In the genomic region with DNA sequence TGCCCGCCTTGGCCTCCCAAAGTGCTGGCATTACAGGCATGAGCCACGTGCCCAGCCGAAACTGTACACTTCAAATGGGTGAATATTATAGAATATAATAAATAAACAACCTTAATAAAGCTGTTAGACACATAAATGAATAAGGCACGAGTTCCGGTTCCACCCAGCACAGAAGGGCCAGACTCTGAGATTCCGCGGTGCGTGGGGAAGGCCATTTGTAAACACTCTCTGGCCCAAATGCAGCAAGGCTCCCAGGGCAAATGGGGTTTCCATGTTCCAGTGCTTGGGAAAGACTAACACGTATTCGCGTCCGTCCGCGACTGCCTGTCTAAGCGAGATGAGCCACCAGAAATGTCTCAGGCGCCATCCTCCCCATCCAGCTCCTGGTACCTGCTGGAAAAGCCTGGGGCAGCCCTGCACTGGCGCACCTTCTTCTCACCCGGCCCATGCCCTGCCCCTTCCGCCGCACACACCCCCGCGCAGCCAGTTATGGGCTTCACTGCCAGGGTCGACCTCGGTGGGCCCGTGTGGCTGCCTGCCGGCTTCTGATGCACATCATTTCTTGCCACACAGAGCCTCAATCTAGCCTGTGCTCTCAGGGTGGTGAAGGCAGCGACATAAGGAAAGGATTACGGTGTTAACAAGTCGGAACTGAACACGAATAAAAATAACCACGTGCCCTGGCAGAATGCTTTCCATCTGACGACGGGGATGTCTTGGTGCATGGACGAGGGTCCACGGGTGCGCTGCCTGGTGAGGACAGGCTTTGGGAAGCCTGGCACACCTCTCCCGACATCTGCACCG, we compare ENCODE assay signal across 26 cellular contexts. TPM values are rescaled to one million over a fixed set of nuclear protein-coding genes. Genes with fewer than 3 reads are reported as not detected.
A peak's percentile ranks its signal among the peaks of the same experiment; 100 is the strongest.
DNase-seq lines count a peak whose midpoint lies in the region; ATAC-seq and TF ChIP-seq lines count a peak whose summit lies in the region.
"Had no signal": no experiment of that assay in that cellular context is flagged by ENCODE, and none has a peak within 500 bp of the region (broad histone marks: within the 10 kb centered on the region; RNA-seq: fewer than 3 reads in every experiment).

No MANE protein-coding gene starts in this region.

- no peak for ATAC-seq in activated CD8-positive, alpha-beta T cell treated with anti-CD3 and anti-CD28 coated beads, Interleukin-2, amount 10 ng/mL, durations not matched to agents 7 days and 5 days
- ATAC-seq in activated CD8-positive, alpha-beta T cell treated with anti-CD3 and anti-CD28 coated beads for 36 hours: no peak
- ATAC-seq in T-helper 17 cell: no peak
- ATAC-seq: foreskin keratinocyte; stimulated activated naive CD8-positive, alpha-beta T cell treated with anti-CD3 and anti-CD28 coated beads, Interleukin-15, Interleukin-2, amounts not matched to agents 100 U/mL and 50 U/mL, for 24 hours had no signal

- peak overlapping the region; percentile 47 for H3K9ac ChIP-seq in neuronal stem cell (ENCODE audit: low read depth, low read length, poor library complexity)
- H3K9ac ChIP-seq: parathyroid adenoma had no signal

- H2AK5ac ChIP-seq in neuronal stem cell (ENCODE audit: low read depth, low read length): peak overlapping the region; percentile 82

- no peak overlapping the region for H4K91ac ChIP-seq in neuronal stem cell (ENCODE audit: low read depth, low read length, poor library complexity)

- CTCF ChIA-PET in activated CD8-positive, alpha-beta T cell treated with anti-CD3 and anti-CD28 coated beads, Interleukin-2, amount 10 ng/mL, durations not matched to agents 7 days and 5 days (lab: Charles Lee): no interaction called here
- CTCF ChIA-PET in activated CD8-positive, alpha-beta T cell treated with anti-CD3 and anti-CD28 coated beads for 36 hours (lab: Charles Lee): no interaction called here
- CTCF ChIA-PET in CD4-positive, alpha-beta memory T cell (lab: Charles Lee; ENCODE audit: partially characterized antibody): interaction anchor here (1.2 to 1.8 kb wide), 2 partner anchors 25 to 105 kb away, joined by 3 to 5 read pairs; no protein-coding TSS in a partner anchor

- no peak for TF ChIP-seq CTCF in activated CD8-positive, alpha-beta T cell treated with anti-CD3 and anti-CD28 coated beads for 36 hours (IDR thresholded peaks at IDR 0.05)
- TF ChIP-seq CTCF in tibial artery (IDR thresholded peaks at IDR 0.05): no peak

- no peak overlapping the region for H3K18ac ChIP-seq in neuronal stem cell (ENCODE audit: low read length)

- H2BK15ac ChIP-seq in neuronal stem cell (ENCODE audit: low read length): peak overlapping the region; percentile 16

- no peak overlapping the region for H3K4me3 Mint-ChIP-seq in activated CD8-positive, alpha-beta T cell treated with anti-CD3 and anti-CD28 coated beads, Interleukin-2, amount 10 ng/mL, durations not matched to agents 7 days and 5 days
- no peak overlapping the region for H3K4me3 Mint-ChIP-seq in activated CD8-positive, alpha-beta T cell treated with anti-CD3 and anti-CD28 coated beads for 36 hours
- H3K4me3 Mint-ChIP-seq in CD4-positive, alpha-beta memory T cell: peak overlapping the region in 2 of 8 donors; percentile 59 to 91
- H3K4me3 Mint-ChIP-seq in T-helper 17 cell: no peak overlapping the region
- H3K4me3 Mint-ChIP-seq: dendritic cell treated with granulocyte-macrophage colony-stimulating factor and Interleukin-4, amounts not matched to agents 40 ng/mL and 50 ng/mL, for 4 days had no signal

- H2BK5ac ChIP-seq in neuronal stem cell (ENCODE audit: low read length): no peak overlapping the region

- peaks cover 5% of the 10 kb centered on the region for H3K36me3 Mint-ChIP-seq in activated CD8-positive, alpha-beta T cell treated with anti-CD3 and anti-CD28 coated beads, Interleukin-2, amount 10 ng/mL, durations not matched to agents 7 days and 5 days (ENCODE audit: low read depth)
- H3K36me3 Mint-ChIP-seq in activated CD8-positive, alpha-beta T cell treated with anti-CD3 and anti-CD28 coated beads for 36 hours (ENCODE audit: low read depth): peaks cover 4% of the 10 kb centered on the region
- H3K36me3 Mint-ChIP-seq in CD4-positive, alpha-beta memory T cell: peaks cover 3% of the 10 kb centered on the region in 2 donors
- H3K36me3 Mint-ChIP-seq in T-helper 17 cell (ENCODE audit: low read depth): no peaks in the 10 kb centered on the region

- peak overlapping the region; percentile 75 for H3K23ac ChIP-seq in neuronal stem cell (ENCODE audit: low read depth, low read length, poor library complexity)

- peaks cover 0 to 25% of the 10 kb centered on the region in 2 donors for H3K9me3 ChIP-seq in CD4-positive, alpha-beta memory T cell (ENCODE audit: control insufficient read depth in 1 of 2, low read length in 2 of 2)
- H3K9me3 ChIP-seq in T-helper 17 cell (ENCODE audit: control insufficient read depth, low read length, poor library complexity, severe bottlenecking) (no peaks in the 10 kb centered on the region), neuronal stem cell (replicated peaks in 1 of 2; ENCODE audit: control insufficient read depth in 2 of 2, insufficient read depth in 1 of 2, low read depth in 1 of 2, low read length in 2 of 2) (peaks cover 8 to 16% of the 10 kb centered on the region in 2 donors), tibial artery (peaks cover 0 to 19% (median 17%) of the 10 kb centered on the region in 3 donors)
- H3K9me3 ChIP-seq: testis had no signal

- H4K8ac ChIP-seq in neuronal stem cell (ENCODE audit: low read depth, low read length): no peak overlapping the region

- no peaks in the 10 kb centered on the region for H3K27me3 ChIP-seq in CD4-positive, alpha-beta memory T cell (ENCODE audit: insufficient read depth, low read length)
- no peaks in the 10 kb centered on the region for H3K27me3 ChIP-seq in neuronal stem cell (ENCODE audit: control insufficient read depth in 3 of 3, insufficient read depth in 3 of 3, low read depth in 1 of 3, low read length in 3 of 3)
- H3K27me3 ChIP-seq in tibial artery: peaks cover 0 to 43% of the 10 kb centered on the region in 2 donors
- H3K27me3 ChIP-seq: Peyer's patch, testis had no signal

- H3K4me1 ChIP-seq in CD4-positive, alpha-beta memory T cell (ENCODE audit: insufficient read depth, low read length): peaks cover 36% of the 10 kb centered on the region
- peaks cover 12 to 23% of the 10 kb centered on the region in 2 donors for H3K4me1 ChIP-seq in neuronal stem cell (ENCODE audit: control insufficient read depth in 2 of 2, insufficient read depth in 1 of 2, low read depth in 1 of 2, low read length in 2 of 2)
- peaks cover 0 to 22% (median 21%) of the 10 kb centered on the region in 4 donors for H3K4me1 ChIP-seq in tibial artery
- H3K4me1 ChIP-seq: foreskin keratinocyte, parathyroid adenoma had no signal

- H3K4me1 Mint-ChIP-seq in activated CD8-positive, alpha-beta T cell treated with anti-CD3 and anti-CD28 coated beads, Interleukin-2, amount 10 ng/mL, durations not matched to agents 7 days and 5 days (ENCODE audit: low read depth): peaks cover 35% of the 10 kb centered on the region
- peaks cover 37% of the 10 kb centered on the region for H3K4me1 Mint-ChIP-seq in activated CD8-positive, alpha-beta T cell treated with anti-CD3 and anti-CD28 coated beads for 36 hours (ENCODE audit: low read depth)
- peaks cover 17 to 46% (median 34%) of the 10 kb centered on the region in 4 donors for H3K4me1 Mint-ChIP-seq in CD4-positive, alpha-beta memory T cell
- peaks cover 19% of the 10 kb centered on the region for H3K4me1 Mint-ChIP-seq in T-helper 17 cell

- H3K36me3 ChIP-seq in CD4-positive, alpha-beta memory T cell (ENCODE audit: insufficient read depth, low read length): no peaks in the 10 kb centered on the region
- no peaks in the 10 kb centered on the region for H3K36me3 ChIP-seq in neuronal stem cell (replicated peaks in 1 of 2; ENCODE audit: control insufficient read depth in 2 of 2, insufficient read depth in 2 of 2, low read length in 2 of 2)
- no peaks in the 10 kb centered on the region for H3K36me3 ChIP-seq in tibial artery
- H3K36me3 ChIP-seq: esophagus muscularis mucosa, heart right ventricle, Peyer's patch had no signal

- H2AFZ ChIP-seq in neuronal stem cell (ENCODE audit: low read length): no peak overlapping the region
- H2AFZ ChIP-seq: parathyroid adenoma had no signal

- no peak overlapping the region for H3K4ac ChIP-seq in neuronal stem cell (ENCODE audit: low read length)

- H3K27ac Mint-ChIP-seq in activated CD8-positive, alpha-beta T cell treated with anti-CD3 and anti-CD28 coated beads, Interleukin-2, amount 10 ng/mL, durations not matched to agents 7 days and 5 days: peak overlapping the region; percentile 64
- H3K27ac Mint-ChIP-seq in activated CD8-positive, alpha-beta T cell treated with anti-CD3 and anti-CD28 coated beads for 36 hours: no peak overlapping the region
- H3K27ac Mint-ChIP-seq in CD4-positive, alpha-beta memory T cell: peak overlapping the region in 6 of 7 donors; percentile 91 to 95 (median 94)
- peak overlapping the region; percentile 79 for H3K27ac Mint-ChIP-seq in T-helper 17 cell
- H3K27ac Mint-ChIP-seq: activated CD4-positive, alpha-beta T cell treated with anti-CD3 and anti-CD28 coated beads, Interleukin-2, amount 10 ng/mL, durations not matched to agents 24 days and 14 days; dendritic cell treated with granulocyte-macrophage colony-stimulating factor and Interleukin-4, amounts not matched to agents 40 ng/mL and 50 ng/mL, for 4 days; nephron had no signal

- intact Hi-C loops in activated CD8-positive, alpha-beta T cell treated with anti-CD3 and anti-CD28 coated beads for 36 hours (cut with micrococcal nuclease): no loop called here
- intact Hi-C loops in CD4-positive, alpha-beta memory T cell (cut with micrococcal nuclease): loop anchor here (1.0 kb wide), 1 partner anchor 50 kb away; no protein-coding TSS in a partner anchor
- intact Hi-C loops in tibial artery (cut with DNase I; ENCODE audit: low total_unique reads): no loop called here

- no peak for DNase-seq in activated CD8-positive, alpha-beta T cell treated with anti-CD3 and anti-CD28 coated beads, Interleukin-2, amount 10 ng/mL, durations not matched to agents 7 days and 5 days
- DNase-seq in activated CD8-positive, alpha-beta T cell treated with anti-CD3 and anti-CD28 coated beads for 36 hours: no peak
- DNase-seq in CD4-positive, alpha-beta memory T cell: no peak
- no peak for DNase-seq in T-helper 17 cell
- DNase-seq in neuronal stem cell (ENCODE audit: low spot score): no peak
- no peak for DNase-seq in tibial artery
- DNase-seq in HUDEP-2 (lab: John Stamatoyannopoulos, UW; ENCODE audit: unreplicated experiment in 76 of 76): no peak
- DNase-seq: COR-L47, foreskin keratinocyte, GDM1, Karpas-422, kidney glomerular epithelial cell, NCI-H1436 treated with DMSO at 0.1 percent for 48 hours, NCI-H2081 treated with DMSO at 0.1 percent for 48 hours, SIG-M5 had no signal

- H3K27me3 Mint-ChIP-seq in activated CD8-positive, alpha-beta T cell treated with anti-CD3 and anti-CD28 coated beads, Interleukin-2, amount 10 ng/mL, durations not matched to agents 7 days and 5 days (ENCODE audit: low read depth): no peaks in the 10 kb centered on the region
- H3K27me3 Mint-ChIP-seq in activated CD8-positive, alpha-beta T cell treated with anti-CD3 and anti-CD28 coated beads for 36 hours: no peaks in the 10 kb centered on the region
- H3K27me3 Mint-ChIP-seq in CD4-positive, alpha-beta memory T cell: no peaks in the 10 kb centered on the region
- H3K27me3 Mint-ChIP-seq in T-helper 17 cell: no peaks in the 10 kb centered on the region
- H3K27me3 Mint-ChIP-seq: activated CD4-positive, alpha-beta T cell treated with anti-CD3 and anti-CD28 coated beads, Interleukin-2, amount 10 ng/mL, durations not matched to agents 24 days and 14 days had no signal

- no peaks in the 10 kb centered on the region for H3K79me1 ChIP-seq in neuronal stem cell (ENCODE audit: low read depth, low read length)

- no peak overlapping the region for H2BK12ac ChIP-seq in neuronal stem cell (ENCODE audit: low read length)

- peaks cover 11% of the 10 kb centered on the region for H3K9me3 Mint-ChIP-seq in activated CD8-positive, alpha-beta T cell treated with anti-CD3 and anti-CD28 coated beads, Interleukin-2, amount 10 ng/mL, durations not matched to agents 7 days and 5 days (ENCODE audit: insufficient read depth)
- peaks cover 16% of the 10 kb centered on the region for H3K9me3 Mint-ChIP-seq in activated CD8-positive, alpha-beta T cell treated with anti-CD3 and anti-CD28 coated beads for 36 hours
- peaks cover 0 to 44% (median 22%) of the 10 kb centered on the region in 8 donors for H3K9me3 Mint-ChIP-seq in CD4-positive, alpha-beta memory T cell
- H3K9me3 Mint-ChIP-seq: activated CD4-positive, alpha-beta T cell treated with anti-CD3 and anti-CD28 coated beads, Interleukin-2, amount 10 ng/mL, durations not matched to agents 24 days and 14 days; nephron had no signal

- H3K14ac ChIP-seq in neuronal stem cell (ENCODE audit: low read length): peak overlapping the region; percentile 26

- H3K4me3 ChIP-seq in CD4-positive, alpha-beta memory T cell (ENCODE audit: low read length in 2 of 2): no peak overlapping the region
- no peak overlapping the region for H3K4me3 ChIP-seq in neuronal stem cell (ENCODE audit: low read length in 2 of 2)
- no peak overlapping the region for H3K4me3 ChIP-seq in tibial artery
- H3K4me3 ChIP-seq: esophagus muscularis mucosa, heart right ventricle, lung, Peyer's patch, testis had no signal

- H3K27ac ChIP-seq in CD4-positive, alpha-beta memory T cell (ENCODE audit: low read depth, low read length): no peak overlapping the region
- H3K27ac ChIP-seq in neuronal stem cell (replicated peaks; ENCODE audit: low read length): no peak overlapping the region
- no peak overlapping the region for H3K27ac ChIP-seq in tibial artery
- H3K27ac ChIP-seq: esophagus muscularis mucosa, foreskin keratinocyte, HL-60, parathyroid adenoma, testis had no signal

- no peak overlapping the region for H3K4me2 ChIP-seq in neuronal stem cell (ENCODE audit: insufficient read depth, low read length, poor library complexity, severe bottlenecking)

- no peak overlapping the region for H2BK120ac ChIP-seq in neuronal stem cell (ENCODE audit: low read depth, low read length)

- no CpG with 5 or more reads among the region's 38 CpGs for WGBS in neuronal stem cell (ENCODE audit: extremely low coverage in 2 of 2, insufficient read length in 2 of 2, insufficient replicate concordance in 1 of 2), 2 donors

- POLR2A ChIA-PET in activated CD8-positive, alpha-beta T cell treated with anti-CD3 and anti-CD28 coated beads, Interleukin-2, amount 10 ng/mL, durations not matched to agents 7 days and 5 days (lab: Charles Lee): interaction anchor here (1.4 to 1.5 kb wide), 2 partner anchors 11 to 50 kb away, joined by 3 to 4 read pairs; no protein-coding TSS in a partner anchor
- POLR2A ChIA-PET in activated CD8-positive, alpha-beta T cell treated with anti-CD3 and anti-CD28 coated beads for 36 hours (lab: Charles Lee): interaction anchor here (1.0 to 3.5 kb wide), 2 partner anchors 11 to 50 kb away, joined by 4 to 14 read pairs; partner anchors contain the start of gene TAF4
- POLR2A ChIA-PET in CD4-positive, alpha-beta memory T cell (lab: Charles Lee; ENCODE audit: partially characterized antibody): interaction anchor here (1.0 to 11.1 kb wide), 4 partner anchors 21 to 50 kb away, joined by 3 to 115 read pairs (median 28); partner anchors contain the start of genes PSMA7, SS18L1 and TAF4

RNA-seq across cellular contexts. Expression of gene LSM14B, which starts 5.5 kb away (rescaled TPM):
- total RNA-seq in activated CD8-positive, alpha-beta T cell treated with anti-CD3 and anti-CD28 coated beads, Interleukin-2, amount 10 ng/mL, durations not matched to agents 7 days and 5 days: 10 to 100 TPM; 42.4 to 42.8 TPM
- 10 to 100 TPM; 33.5 to 35.6 TPM for total RNA-seq in activated CD8-positive, alpha-beta T cell treated with anti-CD3 and anti-CD28 coated beads for 36 hours
- total RNA-seq in CD4-positive, alpha-beta memory T cell: 10 to 100 TPM; 48.5 to 50.3 TPM
- polyA plus RNA-seq in CD4-positive, alpha-beta memory T cell: 1 to 10 TPM in 1 of 2 donors, under 1 TPM in 1; 0.78 to 1.2 TPM
- 10 to 100 TPM; 32.3 to 34.1 TPM for total RNA-seq in T-helper 17 cell
- 74.7 TPM for polyA plus RNA-seq in neuronal stem cell (2013, experiment 1 of 2)
- 78.8 TPM for polyA plus RNA-seq in neuronal stem cell (2013, experiment 2 of 2)

RNA-seq across cellular contexts. Expression of gene PSMA7, which starts 26.4 kb away (rescaled TPM):
- total RNA-seq in activated CD8-positive, alpha-beta T cell treated with anti-CD3 and anti-CD28 coated beads, Interleukin-2, amount 10 ng/mL, durations not matched to agents 7 days and 5 days: 100 to 1,000 TPM; 333 to 352 TPM
- total RNA-seq in activated CD8-positive, alpha-beta T cell treated with anti-CD3 and anti-CD28 coated beads for 36 hours: 100 to 1,000 TPM; 286 to 289 TPM
- total RNA-seq in CD4-positive, alpha-beta memory T cell: 100 to 1,000 TPM; 182 to 190 TPM
- polyA plus RNA-seq in CD4-positive, alpha-beta memory T cell: 100 to 1,000 TPM; 437 to 598 TPM
- 100 to 1,000 TPM; 144 to 158 TPM for total RNA-seq in T-helper 17 cell
- polyA plus RNA-seq in neuronal stem cell (2013, experiment 1 of 2): 299 TPM
- polyA plus RNA-seq in neuronal stem cell (2013, experiment 2 of 2): 308 TPM

RNA-seq across cellular contexts. Expression of gene SS18L1, which starts 26.8 kb away (rescaled TPM):
- total RNA-seq in activated CD8-positive, alpha-beta T cell treated with anti-CD3 and anti-CD28 coated beads, Interleukin-2, amount 10 ng/mL, durations not matched to agents 7 days and 5 days: 10 to 100 TPM; 15.9 to 17.9 TPM
- total RNA-seq in activated CD8-positive, alpha-beta T cell treated with anti-CD3 and anti-CD28 coated beads for 36 hours: 10 to 100 TPM; 15.3 to 16.1 TPM
- total RNA-seq in CD4-positive, alpha-beta memory T cell: 10 to 100 TPM; 22.7 to 24.8 TPM
- polyA plus RNA-seq in CD4-positive, alpha-beta memory T cell: 1 to 10 TPM in 1 of 2 donors, under 1 TPM in 1; 0.71 to 1.4 TPM
- 10 to 100 TPM; 13.1 to 16.0 TPM for total RNA-seq in T-helper 17 cell
- polyA plus RNA-seq in neuronal stem cell (2013, experiment 1 of 2): 13.7 TPM
- polyA plus RNA-seq in neuronal stem cell (2013, experiment 2 of 2): 13.4 TPM

RNA-seq across cellular contexts. Expression of gene TAF4, which starts 51.1 kb away (rescaled TPM):
- total RNA-seq in activated CD8-positive, alpha-beta T cell treated with anti-CD3 and anti-CD28 coated beads, Interleukin-2, amount 10 ng/mL, durations not matched to agents 7 days and 5 days: 10 to 100 TPM; 24.0 to 24.1 TPM
- 10 to 100 TPM; 14.1 to 15.9 TPM for total RNA-seq in activated CD8-positive, alpha-beta T cell treated with anti-CD3 and anti-CD28 coated beads for 36 hours
- total RNA-seq in CD4-positive, alpha-beta memory T cell: 10 to 100 TPM; 32.7 to 33.1 TPM
- 1 to 10 TPM in 1 of 2 donors, under 1 TPM in 1; 0.54 to 2.3 TPM for polyA plus RNA-seq in CD4-positive, alpha-beta memory T cell
- total RNA-seq in T-helper 17 cell: 10 to 100 TPM; 17.8 to 19.5 TPM
- polyA plus RNA-seq in neuronal stem cell (2013, experiment 1 of 2): 13.5 TPM
- polyA plus RNA-seq in neuronal stem cell (2013, experiment 2 of 2): 15.0 TPM
